In genomic region chr15:79977431-79977940, GRCh38 we compare ENCODE assay signal across 8 cellular contexts. TPM values are rescaled to one million over a fixed set of nuclear protein-coding genes. Genes with fewer than 3 reads are reported as not detected.
DNase-seq lines count a peak whose midpoint lies in the region; ATAC-seq and TF ChIP-seq lines count a peak whose summit lies in the region.

No MANE protein-coding gene starts in this region.

- no peak overlapping the region for H2AFZ ChIP-seq in OCI-LY1 (ENCODE audit: low read length)

- H4K20me1 ChIP-seq in OCI-LY1 (ENCODE audit: insufficient read depth, low read length): no peaks in the 10 kb centered on the region

- no peaks in the 10 kb centered on the region for H3K9me3 ChIP-seq in OCI-LY1 (ENCODE audit: low read length)
- no peaks in the 10 kb centered on the region for H3K9me3 ChIP-seq in mucosa of descending colon

- H3K36me3 ChIP-seq in OCI-LY1 (ENCODE audit: insufficient read depth, low read length) (no peaks in the 10 kb centered on the region), mucosa of descending colon (ENCODE audit: low read depth) (no peaks in the 10 kb centered on the region)

- H3K27me3 ChIP-seq in OCI-LY1 (ENCODE audit: insufficient read depth, low read length): no peaks in the 10 kb centered on the region

- H3F3A ChIP-seq in OCI-LY1 (ENCODE audit: insufficient read depth, low read length): peaks cover 11% of the 10 kb centered on the region

- H3K4me1 ChIP-seq in OCI-LY1 (ENCODE audit: insufficient read depth, low read length, severe bottlenecking) (peaks cover 64% of the 10 kb centered on the region), mucosa of descending colon (ENCODE audit: low read depth) (no peaks in the 10 kb centered on the region)

- peak overlapping the region; percentile 46 for H3K4me2 ChIP-seq in OCI-LY1 (ENCODE audit: low read length)

- TF ChIP-seq CTCF in OCI-LY1 (IDR thresholded peaks at IDR 0.05; ENCODE audit: low read length) (no peak), mucosa of descending colon (IDR thresholded peaks at IDR 0.05) (no peak)

- ATAC-seq in GM18861 (IDR thresholded peaks at IDR 0.05; ENCODE audit: unreplicated experiment): peak; percentile 30
- ATAC-seq in HG02623 (IDR thresholded peaks at IDR 0.05; ENCODE audit: unreplicated experiment): peak; percentile 32
- peak; percentile 58 for ATAC-seq in mucosa of descending colon

- intact Hi-C loops in mucosa of descending colon (cut with DNase I, micrococcal nuclease): no loop called here

- H3K27ac ChIP-seq in OCI-LY1 (ENCODE audit: low read depth, low read length, poor library complexity, severe bottlenecking): peak overlapping the region; percentile 96

- H3K4me3 ChIP-seq in OCI-LY1 (ENCODE audit: low read depth, low read length, poor library complexity, severe bottlenecking): peak overlapping the region; percentile 8
- H3K4me3 ChIP-seq in mucosa of descending colon: no peak overlapping the region

- H3K9ac ChIP-seq in OCI-LY1 (ENCODE audit: low read length): peak overlapping the region; percentile 32; the same call in 1 of the 2 replicates

- no peaks in the 10 kb centered on the region for H3K79me2 ChIP-seq in OCI-LY1 (ENCODE audit: insufficient read depth, low read length)

- peak in 1 of 3 donors; percentile 7 for DNase-seq in mucosa of descending colon
- DNase-seq in NCI-H2171 treated with DMSO at 0.1 percent for 48 hours (lab: John Stamatoyannopoulos, UW): no peak
- no peak for DNase-seq in mucosa of gallbladder (ENCODE audit: low spot score)
- DNase-seq in HuH-7.5 (ENCODE audit: low spot score): no peak
- DNase-seq in stimulated activated CD4-positive, alpha-beta T cell treated with anti-CD3 and anti-CD28 coated beads, Interleukin-4, amount 100 ng/mL, for 4 hours: no peak

- no peaks in the 10 kb centered on the region for H3K9me2 ChIP-seq in OCI-LY1 (ENCODE audit: low read depth, low read length)

RNA-seq across cellular contexts. Expression of gene BCL2A1, which starts 6.5 kb away (rescaled TPM):
- 1 to 10 TPM; 1.0 to 5.6 (median 1.8) TPM for total RNA-seq in mucosa of descending colon
- 1.9 TPM for total RNA-seq in mucosa of gallbladder
